In genomic region chr17:48107137-48108055, GRCh38 we compare ENCODE assay signal across 8 cellular contexts. TPM values are rescaled to one million over a fixed set of nuclear protein-coding genes. Genes with fewer than 3 reads are reported as not detected.
DNase-seq lines count a peak whose midpoint lies in the region; ATAC-seq and TF ChIP-seq lines count a peak whose summit lies in the region.

SNX11 (plus strand) TSS chr17:48107766; CDS start chr17:48112044, 4,278 bp downstream.

- H3K4me2 ChIP-seq in DOHH2 (ENCODE audit: low read length), result peak within 1 kb of the TSS; percentile 87

- peak within 1 kb of the TSS; percentile 97 for H3K27ac Mint-ChIP-seq in stimulated activated effector memory CD8-positive, alpha-beta T cell treated with anti-CD3 and anti-CD28 coated beads, Interleukin-12 subunit alpha, Interleukin-12 subunit beta, amount 100 ng/mL, for 72 hours

- H3K36me3 ChIP-seq in DOHH2 (ENCODE audit: control insufficient read depth, low read length), result no peaks in the 10 kb centered on the region
- H3K36me3 ChIP-seq in KOPT-K1 (ENCODE audit: insufficient read depth, low read length), result no peaks in the 10 kb centered on the region
- H3K36me3 ChIP-seq in Peyer's patch, result no peaks in the 10 kb centered on the region
- H3K36me3 ChIP-seq in esophagus muscularis mucosa, result peaks cover 0 to 5% (median 0%) of the 10 kb centered on the region in 4 donors

- peaks cover 43% of the 10 kb centered on the region for H3K79me2 ChIP-seq in DOHH2 (ENCODE audit: control insufficient read depth, low read length)

- H3K27me3 ChIP-seq in DOHH2 (ENCODE audit: control insufficient read depth, low read length) (no peaks in the 10 kb centered on the region), Peyer's patch (no peaks in the 10 kb centered on the region), esophagus muscularis mucosa (no peaks in the 10 kb centered on the region)

- no peaks in the 10 kb centered on the region for H3K9me2 ChIP-seq in DOHH2 (replicated peaks; ENCODE audit: control insufficient read depth, low read length)

- H4K20me1 ChIP-seq in DOHH2 (ENCODE audit: control insufficient read depth, insufficient read depth, low read depth, low read length), result no peaks in the 10 kb centered on the region

- H3K36me3 Mint-ChIP-seq in stimulated activated effector memory CD8-positive, alpha-beta T cell treated with anti-CD3 and anti-CD28 coated beads, Interleukin-12 subunit alpha, Interleukin-12 subunit beta, amount 100 ng/mL, for 72 hours, result peaks cover 38% of the 10 kb centered on the region

- H3K9me3 Mint-ChIP-seq in stimulated activated effector memory CD8-positive, alpha-beta T cell treated with anti-CD3 and anti-CD28 coated beads, Interleukin-12 subunit alpha, Interleukin-12 subunit beta, amount 100 ng/mL, for 72 hours, result peaks cover 3% of the 10 kb centered on the region

- peaks cover 38% of the 10 kb centered on the region for H3K4me1 ChIP-seq in DOHH2 (ENCODE audit: control insufficient read depth, low read length)
- peaks cover 0 to 20% (median 6%) of the 10 kb centered on the region in 4 donors for H3K4me1 ChIP-seq in Peyer's patch
- H3K4me1 ChIP-seq in esophagus muscularis mucosa, result peaks cover 15 to 40% (median 35%) of the 10 kb centered on the region in 4 donors

- peaks cover 65% of the 10 kb centered on the region for H3K4me1 Mint-ChIP-seq in stimulated activated effector memory CD8-positive, alpha-beta T cell treated with anti-CD3 and anti-CD28 coated beads, Interleukin-12 subunit alpha, Interleukin-12 subunit beta, amount 100 ng/mL, for 72 hours

- peak; percentile 96 to 100 (median 98) for DNase-seq in Peyer's patch
- DNase-seq in activated T-cell treated with anti-CD3 and anti-CD28 coated beads, Interleukin-2, amount 50 U/mL, for 48 hours, result peak; percentile 95
- DNase-seq in esophagus muscularis mucosa (ENCODE audit: extremely low spot score), result peak; percentile 99
- DNase-seq in myocyte (ENCODE audit: low read depth), result peak; percentile 91
- peak; percentile 84 to 97 for DNase-seq in stimulated activated effector memory CD8-positive, alpha-beta T cell treated with anti-CD3 and anti-CD28 coated beads, Interleukin-12 subunit alpha, Interleukin-12 subunit beta, amount 100 ng/mL, for 72 hours (ENCODE audit: low spot score in 2 of 2)

- H3K9me3 ChIP-seq in DOHH2 (ENCODE audit: control insufficient read depth, insufficient read depth, low read length) (peaks cover 9% of the 10 kb centered on the region), KOPT-K1 (ENCODE audit: insufficient read depth, low read length, poor library complexity, severe bottlenecking) (peaks cover 7% of the 10 kb centered on the region), Peyer's patch (no peaks in the 10 kb centered on the region), esophagus muscularis mucosa (peaks cover 0 to 3% (median 0%) of the 10 kb centered on the region in 4 donors)

- ATAC-seq in GM21786 (IDR thresholded peaks at IDR 0.05; ENCODE audit: unreplicated experiment), result peak; percentile 73
- ATAC-seq in stimulated activated effector memory CD8-positive, alpha-beta T cell treated with anti-CD3 and anti-CD28 coated beads, Interleukin-12 subunit alpha, Interleukin-12 subunit beta, amount 100 ng/mL, for 72 hours, result peak; percentile 93

- TF ChIP-seq CTCF in DOHH2 (IDR thresholded peaks at IDR 0.05; ENCODE audit: low read depth, low read length, poor library complexity, severe bottlenecking), result peak; percentile 30
- peak in 1 of 6 experiments; percentile 2 for TF ChIP-seq CTCF in Peyer's patch (IDR thresholded peaks at IDR 0.05)
- TF ChIP-seq CTCF in esophagus muscularis mucosa (IDR thresholded peaks at IDR 0.05), result peak in 1 of 3 experiments; percentile 11

- intact Hi-C loops in esophagus muscularis mucosa (cut with DNase I), result no loop called here

- under 1% methylated on average over 32 of the region's 64 CpGs for WGBS in esophagus muscularis mucosa

- peak within 1 kb of the TSS; percentile 89 for H3K4me3 Mint-ChIP-seq in stimulated activated effector memory CD8-positive, alpha-beta T cell treated with anti-CD3 and anti-CD28 coated beads, Interleukin-12 subunit alpha, Interleukin-12 subunit beta, amount 100 ng/mL, for 72 hours

- peak within 1 kb of the TSS; percentile 58 for H3K27ac ChIP-seq in DOHH2 (ENCODE audit: low read depth, low read length)
- peak within 1 kb of the TSS; percentile 78 for H3K27ac ChIP-seq in KOPT-K1 (ENCODE audit: low read depth, low read length, poor library complexity, severe bottlenecking)
- peak within 1 kb of the TSS; percentile 89 to 97 (median 96) for H3K27ac ChIP-seq in Peyer's patch
- H3K27ac ChIP-seq in esophagus muscularis mucosa (replicated peaks in 1 of 4), result peak within 1 kb of the TSS; percentile 87 to 96 (median 92)

- peaks cover 10% of the 10 kb centered on the region for H3F3A ChIP-seq in DOHH2 (ENCODE audit: control insufficient read depth, insufficient read depth)

- TF ChIP-seq POLR2A in Peyer's patch (IDR thresholded peaks at IDR 0.05) (peak; percentile 53 to 71), esophagus muscularis mucosa (IDR thresholded peaks at IDR 0.05; ENCODE audit: low read depth) (no peak)

- no peak for TF ChIP-seq EP300 in esophagus muscularis mucosa (IDR thresholded peaks at IDR 0.05)

- H3K4me3 ChIP-seq in DOHH2 (ENCODE audit: low read length), result peak within 1 kb of the TSS; percentile 88
- H3K4me3 ChIP-seq in Peyer's patch, result peak within 1 kb of the TSS; percentile 75 to 94 (median 83)
- H3K4me3 ChIP-seq in esophagus muscularis mucosa, result peak within 1 kb of the TSS; percentile 63 to 93 (median 78)

RNA-seq across cellular contexts. Expression of gene SNX11, which starts in this region (rescaled TPM):
- total RNA-seq in Peyer's patch, result 10 to 100 TPM in 3 of 4 donors, 1 to 10 TPM in 1; 9.5 to 19.8 (median 15.0) TPM
- total RNA-seq in esophagus muscularis mucosa, result 10 to 100 TPM; 16.1 to 22.0 (median 20.3) TPM
- 14.7 and 15.6 TPM in 2 replicates for total RNA-seq in myocyte
- 34.0 TPM for polyA plus RNA-seq in myocyte (2012)

Comparison
In these comparisons a context has a peak if more than half of its experiments do, and no peak if none do; other contexts are left out.
1. Peak in every context shown above with its lines: DNase-seq, ATAC-seq, H3K4me3 ChIP-seq and H3K27ac ChIP-seq.